18 cellular contexts compared by ENCODE assay signal in the genomic region with DNA sequence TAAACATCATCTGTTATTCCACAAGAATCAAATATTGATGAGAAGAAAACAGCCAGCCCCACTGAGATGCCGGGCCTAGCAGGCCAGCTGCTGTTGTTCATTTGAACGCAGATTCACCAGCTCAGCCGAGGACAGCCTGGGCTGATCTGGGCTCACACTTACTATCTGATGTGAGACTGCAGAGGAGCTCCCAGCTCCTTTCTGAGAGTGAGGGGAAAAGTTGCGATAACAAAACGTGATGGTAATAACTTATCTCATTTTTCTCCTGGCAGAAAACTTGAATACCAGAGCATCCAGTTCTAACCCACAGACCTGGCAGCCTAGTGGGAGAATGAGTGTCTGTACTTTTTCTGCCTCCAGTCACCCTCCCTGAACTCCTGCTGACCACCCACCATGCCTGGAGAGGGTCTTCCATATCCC. TPM values are rescaled to one million over a fixed set of nuclear protein-coding genes. Genes with fewer than 3 reads are reported as not detected.
A peak's percentile ranks its signal among the peaks of the same experiment; 100 is the strongest.
DNase-seq lines count a peak whose midpoint lies in the region; ATAC-seq, FAIRE-seq and TF ChIP-seq lines count a peak whose summit lies in the region.
"Had no signal": no experiment of that assay in that cellular context is flagged by ENCODE, and none has a peak within 500 bp of the region (broad histone marks: within the 10 kb centered on the region; RNA-seq: fewer than 3 reads in every experiment).

No MANE protein-coding gene starts in this region.

- no peak overlapping the region for H3K4me2 ChIP-seq in HepG2 (ENCODE audit: low read depth, low read length)

- H3K4me1 Mint-ChIP-seq in natural killer cell treated with Interleukin-12 subunit alpha and Interleukin-12 subunit beta and Interleukin-15 and Interleukin-18, amount 100 ng/mL, for 72 hours (ENCODE audit: low read depth in 2 of 2), result peaks cover 12 to 16% of the 10 kb centered on the region in 2 donors
- no peaks in the 10 kb centered on the region for H3K4me1 Mint-ChIP-seq in natural killer cell
- H3K4me1 Mint-ChIP-seq: naive thymus-derived CD8-positive, alpha-beta T cell had no signal

- no peaks in the 10 kb centered on the region for H3K9me3 Mint-ChIP-seq in natural killer cell treated with Interleukin-12 subunit alpha and Interleukin-12 subunit beta and Interleukin-15 and Interleukin-18, amount 100 ng/mL, for 72 hours
- H3K9me3 Mint-ChIP-seq in natural killer cell, result no peaks in the 10 kb centered on the region

- no peak for ATAC-seq in natural killer cell treated with Interleukin-12 subunit alpha and Interleukin-12 subunit beta and Interleukin-15 and Interleukin-18, amount 100 ng/mL, for 72 hours
- ATAC-seq in natural killer cell (no peak), aorta (ENCODE audit: low FRiP score) (peak; percentile 36), HepG2 (no peak), GM19324 (IDR thresholded peaks at IDR 0.05; ENCODE audit: low FRiP score, unreplicated experiment) (no peak)
- ATAC-seq: naive thymus-derived CD8-positive, alpha-beta T cell had no signal

- no peak for TF ChIP-seq POLR2A in HepG2 (IDR thresholded peaks at IDR 0.05; ENCODE audit: insufficient read depth in 1 of 2, low read depth in 2 of 2, low read length in 2 of 2)

- H3K27ac ChIP-seq in mesodermal cell (ENCODE audit: low read depth, low read length, severe bottlenecking), result peak overlapping the region; percentile 91
- peak overlapping the region; percentile 38 to 95 for H3K27ac ChIP-seq in aorta (ENCODE audit: low read depth in 1 of 2, low read length in 2 of 2)
- no peak overlapping the region for H3K27ac ChIP-seq in HepG2 (ENCODE audit: extremely low read length, insufficient read depth, low read length)
- H3K27ac ChIP-seq: colonic mucosa, vagina had no signal

- TF ChIP-seq EP300 in HepG2 (IDR thresholded peaks at IDR 0.05; ENCODE audit: low read depth in 2 of 2, low read length in 2 of 2) (no peak), HepG2 (CRISPR knock-in tag; IDR thresholded peaks at IDR 0.05; ENCODE audit: borderline replicate concordance) (no peak)

- intact Hi-C loops in natural killer cell (cut with micrococcal nuclease), result no loop called here
- intact Hi-C loops in aorta (cut with DNase I), result no loop called here
- intact Hi-C loops in HepG2 (cut with micrococcal nuclease; ENCODE audit: unreplicated experiment), result no loop called here

- H3K9me3 ChIP-seq in mesodermal cell (ENCODE audit: control insufficient read depth, low read length) (no peaks in the 10 kb centered on the region), aorta (ENCODE audit: control insufficient read depth, low read length) (no peaks in the 10 kb centered on the region), HepG2 (ENCODE audit: low read length) (no peaks in the 10 kb centered on the region)
- H3K9me3 ChIP-seq: colonic mucosa, vagina had no signal

- no peak for FAIRE-seq in HepG2 (lab: Jason Lieb, UNC)
- FAIRE-seq: GM12891, GM19239, islet of Langerhans had no signal

- no peak for TF ChIP-seq RAD21 in HepG2 (CRISPR knock-in tag; IDR thresholded peaks at IDR 0.05)

- TF ChIP-seq CTCF in natural killer cell (IDR thresholded peaks at IDR 0.05) (no peak), cardiac fibroblast (IDR thresholded peaks at IDR 0.05; ENCODE audit: low read depth, low read length) (no peak), HepG2 (CRISPR knock-in tag; IDR thresholded peaks at IDR 0.05) (no peak)

- DNase-seq in natural killer cell treated with Interleukin-12 subunit alpha and Interleukin-12 subunit beta and Interleukin-15 and Interleukin-18, amount 100 ng/mL, for 72 hours (ENCODE audit: low spot score), result peak; percentile 28
- DNase-seq in natural killer cell (no peak), cardiac fibroblast (ENCODE audit: low read depth in 2 of 2) (peak; percentile 39 to 86), aorta (peak in 1 of 2 donors; percentile 51), HepG2 (ENCODE audit: low spot score) (no peak)
- DNase-seq in stimulated activated CD4-positive, alpha-beta T cell treated with anti-CD3 and anti-CD28 coated beads, Interleukin-4, amount 100 ng/mL, for 24 hours, result no peak
- DNase-seq: activated CD4-positive, alpha-beta memory T cell treated with anti-CD3 and anti-CD28 coated beads for 36 hours; colonic mucosa; DMS79; GOT3; naive thymus-derived CD8-positive, alpha-beta T cell; stimulated activated CD4-positive, alpha-beta T cell treated with anti-CD3 and anti-CD28 coated beads, Interleukin-12 subunit alpha, Interleukin-12 subunit beta, amount 100 ng/mL, for 4 hours had no signal

- no peak overlapping the region for H3K27ac Mint-ChIP-seq in natural killer cell treated with Interleukin-12 subunit alpha and Interleukin-12 subunit beta and Interleukin-15 and Interleukin-18, amount 100 ng/mL, for 72 hours
- no peak overlapping the region for H3K27ac Mint-ChIP-seq in natural killer cell
- H3K27ac Mint-ChIP-seq: activated CD4-positive, alpha-beta memory T cell treated with anti-CD3 and anti-CD28 coated beads for 36 hours; naive thymus-derived CD8-positive, alpha-beta T cell had no signal

- peaks cover 11% of the 10 kb centered on the region for H3K36me3 Mint-ChIP-seq in natural killer cell treated with Interleukin-12 subunit alpha and Interleukin-12 subunit beta and Interleukin-15 and Interleukin-18, amount 100 ng/mL, for 72 hours
- no peaks in the 10 kb centered on the region for H3K36me3 Mint-ChIP-seq in natural killer cell

- H3K27me3 ChIP-seq in aorta (ENCODE audit: control insufficient read depth in 1 of 2, insufficient read depth in 2 of 2, low read length in 1 of 2) (no peaks in the 10 kb centered on the region), HepG2 (ENCODE audit: control insufficient read depth in 1 of 2, insufficient read depth in 2 of 2, low read length in 2 of 2) (peaks cover 0 to 9% of the 10 kb centered on the region in 2 experiments; a peak in 3 of 5 replicates)
- H3K27me3 ChIP-seq: colonic mucosa, vagina had no signal

- no peaks in the 10 kb centered on the region for H4K20me1 ChIP-seq in HepG2 (ENCODE audit: insufficient read depth, low read length)

- CTCF ChIA-PET in HepG2 (lab: Yijun Ruan, JAX; ENCODE audit: low intra/inter-chr PET ratio, low total read pairs), result no interaction called here

- H3K4me3 ChIP-seq in cardiac fibroblast (replicated peaks in 1 of 2; ENCODE audit: low read depth in 2 of 2, low read length in 2 of 2) (no peak overlapping the region), mesodermal cell (ENCODE audit: extremely low read depth, insufficient read depth, low read length, poor library complexity, severe bottlenecking) (no peak overlapping the region), aorta (ENCODE audit: low read length in 2 of 2) (no peak overlapping the region), HepG2 (replicated peaks in 1 of 3; ENCODE audit: insufficient read depth in 1 of 3, low read depth in 2 of 3, low read length in 3 of 3) (no peak overlapping the region)
- H3K4me3 ChIP-seq: colonic mucosa, vagina had no signal

- in situ Hi-C loops in HepG2 (cut with HindIII; ENCODE audit: extremely low pct_ligation_motif_present, low pct_unique_long_range_greater_than_20kb), result no loop called here

- no TSS peak for BruUV-seq in HepG2 (replicated peaks; lab: Mats Ljungman, UMichigan)

- H3K4me1 ChIP-seq in mesodermal cell (ENCODE audit: control insufficient read depth, insufficient read depth, low read length, poor library complexity, severe bottlenecking), result peaks cover 16% of the 10 kb centered on the region
- H3K4me1 ChIP-seq in aorta (ENCODE audit: control insufficient read depth in 1 of 2, insufficient read depth in 2 of 2, low read length in 2 of 2), result peaks cover 0 to 3% of the 10 kb centered on the region in 2 donors
- 0 out of 2 replicates have a peak, but pooled peaks cover 5% of the 10 kb centered on the region for H3K4me1 ChIP-seq in HepG2 (ENCODE audit: insufficient read depth, low read length)
- H3K4me1 ChIP-seq: colonic mucosa had no signal

- H3K9ac ChIP-seq in HepG2 (ENCODE audit: insufficient read depth, low read depth, low read length), result no peak overlapping the region

- 85 to 89% methylated on average over 3 to 5 of the region's 5 CpGs for WGBS in mesodermal cell (ENCODE audit: insufficient coverage in 2 of 2), 2 experiments
- WGBS in aorta, 2 donors, result 6 to 8% methylated on average over 5 of the region's 5 CpGs
- 60% methylated on average over 5 of the region's 5 CpGs for WGBS in HepG2 (ENCODE audit: low lambda C conversion rate)

- no peaks in the 10 kb centered on the region for H3K79me2 ChIP-seq in HepG2 (ENCODE audit: insufficient read depth, low read length)

- H3K4me3 Mint-ChIP-seq in natural killer cell treated with Interleukin-12 subunit alpha and Interleukin-12 subunit beta and Interleukin-15 and Interleukin-18, amount 100 ng/mL, for 72 hours, result no peak overlapping the region
- no peak overlapping the region for H3K4me3 Mint-ChIP-seq in natural killer cell
- H3K4me3 Mint-ChIP-seq: activated CD4-positive, alpha-beta memory T cell treated with anti-CD3 and anti-CD28 coated beads for 36 hours; naive thymus-derived CD8-positive, alpha-beta T cell had no signal

- no peak overlapping the region for H2AFZ ChIP-seq in HepG2 (ENCODE audit: low read length)

- H3K36me3 ChIP-seq in mesodermal cell (ENCODE audit: control insufficient read depth, insufficient read depth, low read length), result no peaks in the 10 kb centered on the region
- H3K36me3 ChIP-seq in aorta (ENCODE audit: control insufficient read depth in 1 of 2, insufficient read depth in 2 of 2, low read length in 1 of 2), result no peaks in the 10 kb centered on the region
- no peaks in the 10 kb centered on the region for H3K36me3 ChIP-seq in HepG2 (replicated peaks in 1 of 2; ENCODE audit: control insufficient read depth in 1 of 2, insufficient read depth in 2 of 2, low read length in 2 of 2)
- H3K36me3 ChIP-seq: colonic mucosa, vagina had no signal

- peaks cover 2 to 21% of the 10 kb centered on the region in 2 donors for H3K27me3 Mint-ChIP-seq in natural killer cell treated with Interleukin-12 subunit alpha and Interleukin-12 subunit beta and Interleukin-15 and Interleukin-18, amount 100 ng/mL, for 72 hours
- peaks cover 14% of the 10 kb centered on the region in 2 donors for H3K27me3 Mint-ChIP-seq in natural killer cell (ENCODE audit: low read depth in 2 of 2)

- POLR2A ChIA-PET in HepG2 (lab: Yijun Ruan, JAX), result no interaction called here

RNA-seq across cellular contexts. Expression of a gene that starts 14.5 kb away (rescaled TPM):
- not detected for total RNA-seq in natural killer cell treated with Interleukin-12 subunit alpha and Interleukin-12 subunit beta and Interleukin-15 and Interleukin-18, amount 100 ng/mL, for 72 hours
- total RNA-seq in natural killer cell (not detected), aorta (not detected), HepG2 (2016; rRNA removed; fragmentation: Illumina TruSeq; extraction: Trizol) (not detected in 2 replicates)
- polyA plus RNA-seq in mesodermal cell (2013, experiment 1 of 2), result not detected
- polyA plus RNA-seq in mesodermal cell (2013, experiment 2 of 2), result not detected
- polyA plus RNA-seq in aorta (1 to 10 TPM in 1 of 2 donors, not detected in 1; 2.3 TPM), HepG2 (2011; rRNA removed) (0.01 TPM in 1 of 2 replicates, not detected in the other)
- not detected in 2 replicates for total RNA-seq in HepG2 (2016; cell fraction: cytosol; rRNA removed; fragmentation: Illumina TruSeq; extraction: Trizol; ENCODE audit: low read depth)
- total RNA-seq in HepG2 (2016; cell fraction: insoluble cytoplasmic fraction; rRNA removed; fragmentation: Illumina TruSeq; extraction: Trizol), result not detected in 2 replicates
- total RNA-seq in HepG2 (2016; cell fraction: membrane; rRNA removed; fragmentation: Illumina TruSeq; extraction: Trizol), result not detected in 2 replicates
- not detected in 2 replicates for total RNA-seq in HepG2 (2016; cell fraction: nucleus; rRNA removed; fragmentation: Illumina TruSeq; extraction: Trizol)
- not detected in 2 replicates for polyA plus RNA-seq in HepG2 (2011; cell fraction: cytosol; rRNA removed)
- 0.03 TPM in 1 of 2 replicates, not detected in the other for polyA plus RNA-seq in HepG2 (2011; cell fraction: nucleus; rRNA removed)
- not detected in 2 replicates for polyA plus RNA-seq in HepG2 (2012)
- not detected in 2 replicates for polyA plus RNA-seq in HepG2 (2016; cell fraction: cytosol; fragmentation: Illumina TruSeq; extraction: Trizol; ENCODE audit: low read depth)
- not detected in 2 replicates for polyA plus RNA-seq in HepG2 (2016; cell fraction: insoluble cytoplasmic fraction; fragmentation: Illumina TruSeq; extraction: Trizol; ENCODE audit: low read depth)
- polyA plus RNA-seq in HepG2 (2016; cell fraction: membrane; fragmentation: Illumina TruSeq; extraction: Trizol; ENCODE audit: low read depth), result not detected in 2 replicates
- polyA plus RNA-seq in HepG2 (2016; cell fraction: nucleus; fragmentation: Illumina TruSeq; extraction: Trizol; ENCODE audit: insufficient read depth, low read depth), result not detected in 2 replicates
- polyA minus RNA-seq in HepG2 (2011; rRNA and poly(A)+ RNA removed; ENCODE audit: low replicate concordance), result 0.16 TPM in 1 of 2 replicates, not detected in the other
- not detected in 2 replicates for polyA minus RNA-seq in HepG2 (2011; cell fraction: cytosol; rRNA and poly(A)+ RNA removed)
- not detected in 2 replicates for polyA minus RNA-seq in HepG2 (2011; cell fraction: nucleus; rRNA and poly(A)+ RNA removed)
- total RNA-seq: activated CD4-positive, alpha-beta memory T cell treated with anti-CD3 and anti-CD28 coated beads for 36 hours; naive thymus-derived CD8-positive, alpha-beta T cell; vagina had no signal
- polyA plus RNA-seq: naive thymus-derived CD8-positive, alpha-beta T cell had no signal

RNA-seq across cellular contexts. Expression of a gene that starts 36.3 kb away (rescaled TPM):
- total RNA-seq in natural killer cell treated with Interleukin-12 subunit alpha and Interleukin-12 subunit beta and Interleukin-15 and Interleukin-18, amount 100 ng/mL, for 72 hours, result 10 to 100 TPM in 1 of 2 donors, 1 to 10 TPM in 1; 6.9 to 19.8 TPM
- total RNA-seq in natural killer cell, result 1 to 10 TPM in 2 of 3 donors, under 1 TPM in 1; 0.96 to 2.8 (median 1.7) TPM
- not detected for polyA plus RNA-seq in mesodermal cell (2013, experiment 1 of 2)
- polyA plus RNA-seq in mesodermal cell (2013, experiment 2 of 2), result not detected
- 1 to 10 TPM; 2.2 to 2.8 TPM for total RNA-seq in aorta
- 1 to 10 TPM; 3.4 to 5.4 TPM for polyA plus RNA-seq in aorta
- total RNA-seq in HepG2 (2016; rRNA removed; fragmentation: Illumina TruSeq; extraction: Trizol), result not detected in 2 replicates
- total RNA-seq in HepG2 (2016; cell fraction: cytosol; rRNA removed; fragmentation: Illumina TruSeq; extraction: Trizol; ENCODE audit: low read depth), result not detected in 2 replicates
- total RNA-seq in HepG2 (2016; cell fraction: insoluble cytoplasmic fraction; rRNA removed; fragmentation: Illumina TruSeq; extraction: Trizol), result not detected in 2 replicates
- not detected in 2 replicates for total RNA-seq in HepG2 (2016; cell fraction: membrane; rRNA removed; fragmentation: Illumina TruSeq; extraction: Trizol)
- not detected in 2 replicates for total RNA-seq in HepG2 (2016; cell fraction: nucleus; rRNA removed; fragmentation: Illumina TruSeq; extraction: Trizol)
- polyA plus RNA-seq in HepG2 (2011; rRNA removed), result not detected in 2 replicates
- polyA plus RNA-seq in HepG2 (2011; cell fraction: cytosol; rRNA removed), result not detected in 2 replicates
- not detected in 2 replicates for polyA plus RNA-seq in HepG2 (2011; cell fraction: nucleus; rRNA removed)
- polyA plus RNA-seq in HepG2 (2012), result 0.09 TPM in 1 of 2 replicates, not detected in the other
- polyA plus RNA-seq in HepG2 (2016; cell fraction: cytosol; fragmentation: Illumina TruSeq; extraction: Trizol; ENCODE audit: low read depth), result not detected in 2 replicates
- not detected in 2 replicates for polyA plus RNA-seq in HepG2 (2016; cell fraction: insoluble cytoplasmic fraction; fragmentation: Illumina TruSeq; extraction: Trizol; ENCODE audit: low read depth)
- not detected in 2 replicates for polyA plus RNA-seq in HepG2 (2016; cell fraction: membrane; fragmentation: Illumina TruSeq; extraction: Trizol; ENCODE audit: low read depth)
- not detected in 2 replicates for polyA plus RNA-seq in HepG2 (2016; cell fraction: nucleus; fragmentation: Illumina TruSeq; extraction: Trizol; ENCODE audit: insufficient read depth, low read depth)
- polyA minus RNA-seq in HepG2 (2011; rRNA and poly(A)+ RNA removed; ENCODE audit: low replicate concordance), result not detected in 2 replicates
- not detected in 2 replicates for polyA minus RNA-seq in HepG2 (2011; cell fraction: cytosol; rRNA and poly(A)+ RNA removed)
- not detected in 2 replicates for polyA minus RNA-seq in HepG2 (2011; cell fraction: nucleus; rRNA and poly(A)+ RNA removed)
- total RNA-seq: naive thymus-derived CD8-positive, alpha-beta T cell had no signal

Comparison
In these comparisons a context has a peak if more than half of its experiments do, and no peak if none do; other contexts are left out.
1. DNase-seq: peak in natural killer cell treated with Interleukin-12 subunit alpha and Interleukin-12 subunit beta and Interleukin-15 and Interleukin-18, amount 100 ng/mL, for 72 hours (single experiment) and cardiac fibroblast (2 of 2); none in natural killer cell (single experiment), stimulated activated CD4-positive, alpha-beta T cell treated with anti-CD3 and anti-CD28 coated beads, Interleukin-4, amount 100 ng/mL, for 24 hours (single experiment) and HepG2 (single experiment).